Comparison of ENCODE assay signal across 2 cellular contexts in the genomic region with DNA sequence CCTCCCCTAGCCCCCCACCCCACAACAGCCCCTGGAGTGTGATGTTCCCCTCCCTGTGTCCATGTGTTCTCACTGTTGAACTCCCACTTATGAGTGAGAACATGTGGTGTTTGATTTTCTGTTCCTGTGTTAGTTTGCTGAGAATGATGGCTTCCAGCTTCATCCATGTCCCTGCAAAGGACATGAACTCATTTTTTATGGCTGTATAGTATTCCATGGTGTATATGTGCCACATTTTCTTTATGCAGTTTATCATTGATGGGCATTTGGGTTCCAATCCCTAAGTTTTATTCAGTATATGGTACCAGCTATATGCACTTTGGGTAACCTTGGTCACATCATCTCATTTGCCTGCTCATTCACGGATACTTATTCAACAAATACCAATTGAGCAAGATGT.
A peak's percentile ranks its signal among the peaks of the same experiment; 100 is the strongest.
TF ChIP-seq lines count a peak whose summit lies in the region.

No MANE protein-coding gene starts in this region.

TF ChIP-seq in HEK293, 187 proteins besides CTCF, POLR2A, EP300 and RAD21:
- TF ChIP-seq, protein P1, sequence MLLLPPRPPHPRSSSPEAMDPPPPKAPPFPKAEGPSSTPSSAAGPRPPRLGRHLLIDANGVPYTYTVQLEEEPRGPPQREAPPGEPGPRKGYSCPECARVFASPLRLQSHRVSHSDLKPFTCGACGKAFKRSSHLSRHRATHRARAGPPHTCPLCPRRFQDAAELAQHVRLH (tag by site-specific recombination; IDR thresholded peaks at IDR 0.05), result 0 out of 2 replicates have a peak, but pooled peaks have one; percentile 37
- peak; percentile 96 for TF ChIP-seq ZNF146 (tag by site-specific recombination; IDR thresholded peaks at IDR 0.05)

TF ChIP-seq in K562, 482 proteins besides CTCF, POLR2A, EP300 and RAD21:
- peak; percentile 58 for TF ChIP-seq ZNF146 (CRISPR knock-in tag; IDR thresholded peaks at IDR 0.05; ENCODE audit: unreplicated experiment)
TF ChIP-seq in K562: peak in this region for 1; not testable (repeated sequence) for 481.
